1 cellular context compared by ENCODE assay signal in genomic region chr13:51643114-51643881, GRCh38.
A peak's percentile ranks its signal among the peaks of the same experiment; 100 is the strongest.
TF ChIP-seq lines count a peak whose summit lies in the region.

No MANE protein-coding gene starts in this region.

TF ChIP-seq in IMR-90, 13 proteins besides CTCF, POLR2A, EP300 and RAD21:
- TF ChIP-seq MAFK (IDR thresholded peaks at IDR 0.05; ENCODE audit: low read depth, low read length): 0 out of 2 replicates have a peak, but pooled peaks have one; percentile 19
- TF ChIP-seq RCOR1 (IDR thresholded peaks at IDR 0.05; ENCODE audit: insufficient replicate concordance, low read length): peak; percentile 65
- no peak for TF ChIP-seq USF2 (IDR thresholded peaks at IDR 0.05; ENCODE audit: low read depth, low read length)
- TF ChIP-seq FOS (IDR thresholded peaks at IDR 0.05; ENCODE audit: low read depth, low read length): peak; percentile 47
- TF ChIP-seq RFX5 (IDR thresholded peaks at IDR 0.05; ENCODE audit: low read depth, low read length): no peak
- peak; percentile 98 for TF ChIP-seq CEBPB (IDR thresholded peaks at IDR 0.05; ENCODE audit: low read depth, low read length)
- TF ChIP-seq BHLHE40 (IDR thresholded peaks at IDR 0.05; ENCODE audit: low read depth, low read length): peak; percentile 46; the same call in 1 of the 2 replicates
- no peak for TF ChIP-seq NFE2L2 (IDR thresholded peaks at IDR 0.05; ENCODE audit: low read depth, low read length)
- no peak for TF ChIP-seq CHD1 (IDR thresholded peaks at IDR 0.05; ENCODE audit: low read depth, low read length)
